Comparison of ENCODE assay signal across 19 cellular contexts in the genomic region with DNA sequence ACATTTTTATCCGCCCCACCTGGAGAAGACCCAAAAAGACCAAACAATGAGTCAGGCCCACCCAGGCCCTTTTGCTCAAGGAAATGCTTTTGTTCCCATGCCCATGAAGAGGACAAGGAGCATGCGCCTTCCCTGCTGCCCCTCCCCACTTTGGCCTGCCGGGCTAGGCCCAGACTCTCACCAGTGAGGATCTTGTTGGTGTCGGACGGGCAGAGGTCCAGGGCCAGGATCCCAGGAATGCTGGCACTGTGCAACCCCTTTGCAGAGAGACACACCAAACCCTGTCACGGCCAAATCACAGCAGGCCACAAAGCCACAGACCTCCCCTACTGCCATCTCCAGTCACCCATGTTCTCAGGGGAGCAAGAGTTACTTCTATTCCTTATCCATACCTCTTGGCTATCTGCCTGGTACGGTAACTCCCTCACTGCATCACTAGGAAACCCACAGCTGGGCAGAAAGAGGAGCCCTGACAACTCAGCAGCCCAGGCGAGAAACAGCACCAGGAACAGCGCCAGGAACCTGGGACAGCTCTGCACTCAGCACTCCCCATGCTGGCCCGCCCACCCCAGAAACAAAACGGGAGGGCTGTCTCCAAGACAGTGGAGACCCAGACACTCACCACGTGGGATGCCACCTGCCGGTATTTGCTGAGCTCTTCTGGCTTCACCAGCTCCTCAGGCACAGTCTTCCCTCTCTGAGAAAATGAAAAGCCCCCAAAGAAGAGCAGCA. TPM values are rescaled to one million over a fixed set of nuclear protein-coding genes. Genes with fewer than 3 reads are reported as not detected.
"Had no signal": no experiment of that assay in that cellular context is flagged by ENCODE, and none has a peak within 500 bp of the region (broad histone marks: within the 10 kb centered on the region; RNA-seq: fewer than 3 reads in every experiment).

No MANE protein-coding gene starts in this region.

- H3K27ac Mint-ChIP-seq: activated CD4-positive, alpha-beta memory T cell treated with anti-CD3 and anti-CD28 coated beads for 36 hours; activated naive CD8-positive, alpha-beta T cell treated with anti-CD3 and anti-CD28 coated beads, Interleukin-2, amount 10 ng/mL, durations not matched to agents 7 days and 5 days; activated T-helper 2 cell treated with anti-CD3 and anti-CD28 coated beads, Interferon-gamma antibody, Interleukin-2, Interleukin-4, amounts not matched to agents 10 μg/mL and 5 μg/mL and 100 μg/mL, durations not matched to agents 14 hours and 24 hours and 36 hours; mesothelial cell of epicardium had no signal

- ATAC-seq: naive thymus-derived CD4-positive, alpha-beta T cell; sciatic nerve had no signal

- H3K27ac ChIP-seq: ascending aorta, cardiac muscle cell, colonic mucosa, neutrophil, prostate gland, upper lobe of left lung had no signal

- H3K9me3 ChIP-seq: ascending aorta, colonic mucosa, neutrophil, prostate gland, upper lobe of left lung had no signal

- H3K4me1 ChIP-seq: colonic mucosa had no signal

- DNase-seq: activated CD4-positive, alpha-beta memory T cell treated with anti-CD3 and anti-CD28 coated beads for 36 hours; activated naive CD8-positive, alpha-beta T cell treated with anti-CD3 and anti-CD28 coated beads, Interleukin-2, amount 10 ng/mL, durations not matched to agents 7 days and 5 days; colonic mucosa; effector CD4-positive, alpha-beta T cell; foreskin melanocyte; naive thymus-derived CD4-positive, alpha-beta T cell; stimulated activated CD4-positive, alpha-beta T cell treated with anti-CD3 and anti-CD28 coated beads, Interleukin-12 subunit alpha, Interleukin-12 subunit beta, amount 100 ng/mL, for 4 hours; stimulated activated naive CD4-positive, alpha-beta T cell; T1000; upper lobe of left lung had no signal

- H3K4me3 ChIP-seq: ascending aorta, cardiac muscle cell, colonic mucosa, prostate gland, upper lobe of left lung had no signal

- H3K4me3 Mint-ChIP-seq: activated CD4-positive, alpha-beta memory T cell treated with anti-CD3 and anti-CD28 coated beads for 36 hours; activated naive CD8-positive, alpha-beta T cell treated with anti-CD3 and anti-CD28 coated beads, Interleukin-2, amount 10 ng/mL, durations not matched to agents 7 days and 5 days; mesothelial cell of epicardium; naive thymus-derived CD4-positive, alpha-beta T cell had no signal

- H3K9me3 Mint-ChIP-seq: activated CD4-positive, alpha-beta memory T cell treated with anti-CD3 and anti-CD28 coated beads for 36 hours; activated naive CD8-positive, alpha-beta T cell treated with anti-CD3 and anti-CD28 coated beads, Interleukin-2, amount 10 ng/mL, durations not matched to agents 7 days and 5 days; activated T-helper 2 cell treated with anti-CD3 and anti-CD28 coated beads, Interferon-gamma antibody, Interleukin-2, Interleukin-4, amounts not matched to agents 10 μg/mL and 5 μg/mL and 100 μg/mL, durations not matched to agents 14 hours and 24 hours and 36 hours; mesothelial cell of epicardium; naive thymus-derived CD4-positive, alpha-beta T cell had no signal

- H3K27me3 Mint-ChIP-seq: activated CD4-positive, alpha-beta memory T cell treated with anti-CD3 and anti-CD28 coated beads for 36 hours; activated naive CD8-positive, alpha-beta T cell treated with anti-CD3 and anti-CD28 coated beads, Interleukin-2, amount 10 ng/mL, durations not matched to agents 7 days and 5 days; naive thymus-derived CD4-positive, alpha-beta T cell had no signal

- H3K27me3 ChIP-seq: ascending aorta, cardiac muscle cell, colonic mucosa, neutrophil, upper lobe of left lung had no signal

RNA-seq across cellular contexts. Expression of gene TMEM132A, which starts 23.4 kb away (rescaled TPM):
- polyA plus RNA-seq: naive thymus-derived CD4-positive, alpha-beta T cell had no signal

RNA-seq across cellular contexts. Expression of gene ZP1, which starts 33.5 kb away (rescaled TPM):
- total RNA-seq: activated CD4-positive, alpha-beta memory T cell treated with anti-CD3 and anti-CD28 coated beads for 36 hours; activated T-helper 2 cell treated with anti-CD3 and anti-CD28 coated beads, Interferon-gamma antibody, Interleukin-2, Interleukin-4, amounts not matched to agents 10 μg/mL and 5 μg/mL and 100 μg/mL, durations not matched to agents 14 hours and 24 hours and 36 hours; ascending aorta; cardiac muscle cell; liver; naive thymus-derived CD4-positive, alpha-beta T cell; SK-MEL-5; upper lobe of left lung had no signal
- polyA plus RNA-seq: liver; naive thymus-derived CD4-positive, alpha-beta T cell had no signal

RNA-seq across cellular contexts. Expression of gene PTGDR2, which starts 45.1 kb away (rescaled TPM):
- total RNA-seq: ascending aorta, SK-MEL-5 had no signal
